25 cellular contexts compared by ENCODE assay signal in genomic region chr5:134492568-134492967, GRCh38.
"Had no signal": no experiment of that assay in that cellular context is flagged by ENCODE, and none has a peak within 500 bp of the region (broad histone marks: within the 10 kb centered on the region; RNA-seq: fewer than 3 reads in every experiment).

No MANE protein-coding gene starts in this region.

- H3K36me3 ChIP-seq: ascending aorta, MG63 had no signal

- H3K27me3 ChIP-seq: ascending aorta, body of pancreas, MG63 had no signal

- DNase-seq: activated CD4-positive, alpha-beta T cell treated with anti-CD3 and anti-CD28 coated beads for 48 hours; activated CD4-positive, alpha-beta T cell treated with anti-CD3 and anti-CD28 coated beads, Interleukin-2, amount 50 U/mL, for 4 hours; activated CD8-positive, alpha-beta memory T cell treated with anti-CD3 and anti-CD28 coated beads, Interleukin-2, amount 10 ng/mL, durations not matched to agents 7 days and 5 days; activated effector memory CD4-positive, alpha-beta T cell treated with Interleukin-2 at 50 U/mL for 16 hours; activated naive CD4-positive, alpha-beta T cell; activated T-cell treated with anti-CD3 and anti-CD28 coated beads, Interleukin-2, amount 50 U/mL, for 24 hours; amniotic stem cell; body of pancreas; MG63; MV-4-11; NCI-H1092 treated with DMSO at 0.1 percent for 48 hours; NCI-H1417 treated with DMSO at 0.1 percent for 48 hours; NCI-H187; NCI-H2081; NCI-H510A treated with DMSO at 0.1 percent for 48 hours; NCI-H69; NK-92 treated with Interleukin-12 subunit alpha and Interleukin-12 subunit beta, amount 100 ng/mL, for 24 hours; OCI-M1; RPMI8226; T-helper 17 cell; T-helper 9 cell had no signal

- H3K4me1 ChIP-seq: ascending aorta had no signal

- ATAC-seq: activated CD8-positive, alpha-beta memory T cell treated with anti-CD3 and anti-CD28 coated beads, Interleukin-2, amount 10 ng/mL, durations not matched to agents 7 days and 5 days; body of pancreas; Panc1; Right ventricle myocardium inferior; T-helper 17 cell; WTC11 had no signal

- H3K9me3 ChIP-seq: ascending aorta, body of pancreas, MG63 had no signal

- H3K27ac ChIP-seq: ascending aorta, body of pancreas had no signal

- H3K4me3 ChIP-seq: ascending aorta, body of pancreas, MG63 had no signal
